In the genomic region with DNA sequence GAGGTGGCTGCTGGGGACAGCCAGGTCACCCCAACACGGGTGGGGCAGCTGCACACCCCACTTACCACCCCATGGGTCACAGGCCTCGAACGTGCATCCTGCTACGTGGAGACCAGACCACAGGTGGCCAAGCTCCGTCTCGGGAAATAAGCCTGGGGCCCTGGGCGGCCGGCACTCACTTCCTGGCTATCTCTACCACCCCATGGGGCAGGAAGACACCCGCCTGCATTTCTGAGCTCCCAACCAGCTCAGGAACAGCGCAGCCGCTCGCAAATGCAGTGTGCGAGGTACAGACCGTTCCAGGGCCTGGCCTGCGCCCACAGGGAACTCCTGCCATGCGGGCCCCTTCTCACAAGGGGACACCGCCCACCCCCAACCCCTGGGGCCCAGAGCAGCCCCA, we compare ENCODE assay signal across 1 cellular context.
TF ChIP-seq lines count a peak whose summit lies in the region.

No MANE protein-coding gene starts in this region.

TF ChIP-seq in HCT116, 20 proteins besides CTCF, POLR2A, EP300 and RAD21:
- no peak for TF ChIP-seq SP1 (IDR thresholded peaks at IDR 0.05; ENCODE audit: low read depth)
- no peak for TF ChIP-seq CEBPB (IDR thresholded peaks at IDR 0.05; ENCODE audit: low read depth)
- TF ChIP-seq ZNF274 (IDR thresholded peaks at IDR 0.05; ENCODE audit: low read depth, low read length), result no peak
- TF ChIP-seq EZH2phosphoT487 (IDR thresholded peaks at IDR 0.05; ENCODE audit: borderline replicate concordance), result no peak
- TF ChIP-seq ELF1 (IDR thresholded peaks at IDR 0.05; ENCODE audit: borderline replicate concordance, low read depth), result no peak
- no peak for TF ChIP-seq SIN3A (IDR thresholded peaks at IDR 0.05; ENCODE audit: low read depth)
- TF ChIP-seq, protein P1, sequence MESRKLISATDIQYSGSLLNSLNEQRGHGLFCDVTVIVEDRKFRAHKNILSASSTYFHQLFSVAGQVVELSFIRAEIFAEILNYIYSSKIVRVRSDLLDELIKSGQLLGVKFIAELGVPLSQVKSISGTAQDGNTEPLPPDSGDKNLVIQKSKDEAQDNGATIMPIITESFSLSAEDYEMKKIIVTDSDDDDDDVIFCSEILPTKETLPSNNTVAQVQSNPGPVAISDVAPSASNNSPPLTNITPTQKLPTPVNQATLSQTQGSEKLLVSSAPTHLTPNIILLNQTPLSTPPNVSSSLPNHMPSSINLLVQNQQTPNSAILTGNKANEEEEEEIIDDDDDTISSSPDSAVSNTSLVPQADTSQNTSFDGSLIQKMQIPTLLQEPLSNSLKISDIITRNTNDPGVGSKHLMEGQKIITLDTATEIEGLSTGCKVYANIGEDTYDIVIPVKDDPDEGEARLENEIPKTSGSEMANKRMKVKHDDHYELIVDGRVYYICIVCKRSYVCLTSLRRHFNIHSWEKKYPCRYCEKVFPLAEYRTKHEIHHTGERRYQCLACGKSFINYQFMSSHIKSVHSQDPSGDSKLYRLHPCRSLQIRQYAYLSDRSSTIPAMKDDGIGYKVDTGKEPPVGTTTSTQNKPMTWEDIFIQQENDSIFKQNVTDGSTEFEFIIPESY (IDR thresholded peaks at IDR 0.05; ENCODE audit: extremely low read depth, insufficient replicate concordance, low read length), result no peak
- TF ChIP-seq SRF (IDR thresholded peaks at IDR 0.05; ENCODE audit: low read depth), result no peak
- no peak for TF ChIP-seq MAX (IDR thresholded peaks at IDR 0.05)
- TF ChIP-seq EZH2 (IDR thresholded peaks at IDR 0.05), result no peak
- no peak for TF ChIP-seq CBX3 (IDR thresholded peaks at IDR 0.05; ENCODE audit: low read depth)
- no peak for TF ChIP-seq POLR2AphosphoS5 (IDR thresholded peaks at IDR 0.05; ENCODE audit: low read depth, low read length)
